ENCODE assay signal across 8 cellular contexts in genomic region chrX:68498508-68499379, GRCh38. TPM values are rescaled to one million over a fixed set of nuclear protein-coding genes. Genes with fewer than 3 reads are reported as not detected.
DNase-seq lines count a peak whose midpoint lies in the region; ATAC-seq and TF ChIP-seq lines count a peak whose summit lies in the region.

TSS of gene YIPF6 (plus strand) at chrX:68499051. CDS start at chrX:68499067, 16 bp downstream.

- TF ChIP-seq CTCF in AG04450 (IDR thresholded peaks at IDR 0.05; ENCODE audit: low read depth, low read length) (no peak), activated B cell treated with CpG ODN at 0.5 μM for 24 hours (IDR thresholded peaks at IDR 0.05) (no peak), spleen (IDR thresholded peaks at IDR 0.05 in 8 of 11, conservative IDR thresholded peaks at IDR 0.05 in 3 of 11) (no peak)

- peak in 2 of 3 donors; percentile 21 to 60 for TF ChIP-seq POLR2A in spleen (IDR thresholded peaks at IDR 0.05)

- peaks cover 33% of the 10 kb centered on the region for H3K4me1 Mint-ChIP-seq in activated B cell treated with CpG ODN at 0.5 μM for 24 hours

- DNase-seq in AG04450 (ENCODE audit: low read depth, low spot score) (no peak), NCI-H2196 (lab: John Stamatoyannopoulos, UW; ENCODE audit: unreplicated experiment) (peak; percentile 53), activated B cell treated with CpG ODN at 0.5 μM for 24 hours (peak; percentile 58), caudate nucleus (lab: John Stamatoyannopoulos, UW) (peak; percentile 3 to 85 (median 58)), inferior parietal cortex (ENCODE audit: extremely low spot score) (peak; percentile 74), spleen (peak; percentile 94)

- WGBS in spleen, 5 donors, result 0 to 45% (median 1%) methylated on average over 26 to 68 of the region's 68 CpGs

- peaks cover 0 to 8% (median 0%) of the 10 kb centered on the region in 6 donors for H3K36me3 ChIP-seq in spleen

- H3K27me3 ChIP-seq in AG04450 (ENCODE audit: control insufficient read depth, insufficient read depth, low read length) (no peaks in the 10 kb centered on the region), spleen (replicated peaks in 1 of 7) (no peaks in the 10 kb centered on the region)

- POLR2A ChIA-PET in AG04450 (lab: Yijun Ruan, JAX) (no interaction called here), activated B cell treated with CpG ODN at 0.5 μM for 24 hours (lab: Charles Lee) (interaction anchor here (1.4 to 2.3 kb wide), 2 partner anchors 330 to 1635 kb away, joined by 3 to 7 read pairs; partner anchors contain the start of genes EFNB1 and IGBP1)

- no peaks in the 10 kb centered on the region for H3K9me3 Mint-ChIP-seq in activated B cell treated with CpG ODN at 0.5 μM for 24 hours

- peak within 1 kb of the TSS; percentile 87 for H3K27ac ChIP-seq in AG04450 (ENCODE audit: low read depth, low read length)
- H3K27ac ChIP-seq in caudate nucleus (ENCODE audit: low read depth, low read length), result peak within 1 kb of the TSS; percentile 89
- peak within 1 kb of the TSS; percentile 88 to 95 (median 94) for H3K27ac ChIP-seq in spleen

- peak; percentile 94 for ATAC-seq in GM18861 (IDR thresholded peaks at IDR 0.05; ENCODE audit: unreplicated experiment)
- peak; percentile 92 for ATAC-seq in HG03064 (IDR thresholded peaks at IDR 0.05; ENCODE audit: low read depth, unreplicated experiment)
- peak; percentile 92 for ATAC-seq in activated B cell treated with CpG ODN at 0.5 μM for 24 hours (ENCODE audit: low read depth)

- H3K27me3 Mint-ChIP-seq in activated B cell treated with CpG ODN at 0.5 μM for 24 hours, result no peaks in the 10 kb centered on the region

- H3K4me1 ChIP-seq in spleen, result peaks cover 0 to 41% (median 15%) of the 10 kb centered on the region in 6 donors

- H3K4me3 Mint-ChIP-seq in activated B cell treated with CpG ODN at 0.5 μM for 24 hours, result peak within 1 kb of the TSS; percentile 95

- H3K36me3 Mint-ChIP-seq in activated B cell treated with CpG ODN at 0.5 μM for 24 hours (ENCODE audit: low read depth), result peaks cover 24% of the 10 kb centered on the region

- CTCF ChIA-PET in AG04450 (lab: Charles Lee), result interaction anchor here (0.9 to 3.7 kb wide), 3 partner anchors 212 to 302 kb away, joined by 3 to 19 read pairs (median 4); no protein-coding TSS in a partner anchor
- CTCF ChIA-PET in activated B cell treated with CpG ODN at 0.5 μM for 24 hours (lab: Charles Lee), result no interaction called here

- intact Hi-C loops in activated B cell treated with CpG ODN at 0.5 μM for 24 hours (cut with micrococcal nuclease), result loop anchor here (5.0 to 10.0 kb wide), 2 partner anchors 329 to 666 kb away; partner anchors contain the start of genes EFNB1 and PJA1
- intact Hi-C loops in spleen (cut with DNase I; ENCODE audit: low total_unique reads), result no loop called here

- peak within 1 kb of the TSS; percentile 92 for H3K27ac Mint-ChIP-seq in activated B cell treated with CpG ODN at 0.5 μM for 24 hours

- H3K4me3 ChIP-seq in AG04450 (ENCODE audit: low read depth, low read length) (peak within 1 kb of the TSS; percentile 79), spleen (peak within 1 kb of the TSS; percentile 50 to 78 (median 57))

- no peaks in the 10 kb centered on the region for H3K9me3 ChIP-seq in AG04450 (ENCODE audit: control insufficient read depth, insufficient read depth, low read length)
- no peaks in the 10 kb centered on the region for H3K9me3 ChIP-seq in spleen

RNA-seq across cellular contexts. Expression of gene YIPF6, which starts in this region (rescaled TPM):
- 28.6 and 38.5 TPM in 2 replicates for polyA plus RNA-seq in AG04450 (2011; rRNA removed)
- 12.7 and 15.3 TPM in 2 replicates for polyA minus RNA-seq in AG04450 (2011; rRNA and poly(A)+ RNA removed)
- total RNA-seq in activated B cell treated with CpG ODN at 0.5 μM for 24 hours, result 17.9 and 20.2 TPM in 2 replicates
- 10 to 100 TPM; 21.8 to 31.3 (median 28.8) TPM for total RNA-seq in spleen
- polyA plus RNA-seq in spleen, result 1 to 10 TPM; 3.0 to 5.2 (median 3.5) TPM
